1 cellular context compared by ENCODE assay signal in genomic region chr1:112344754-112345423, GRCh38.
TF ChIP-seq lines count a peak whose summit lies in the region.

No MANE protein-coding gene starts in this region.

TF ChIP-seq in HepG2, 621 proteins besides CTCF, POLR2A, EP300 and RAD21:
- TF ChIP-seq, protein P1, sequence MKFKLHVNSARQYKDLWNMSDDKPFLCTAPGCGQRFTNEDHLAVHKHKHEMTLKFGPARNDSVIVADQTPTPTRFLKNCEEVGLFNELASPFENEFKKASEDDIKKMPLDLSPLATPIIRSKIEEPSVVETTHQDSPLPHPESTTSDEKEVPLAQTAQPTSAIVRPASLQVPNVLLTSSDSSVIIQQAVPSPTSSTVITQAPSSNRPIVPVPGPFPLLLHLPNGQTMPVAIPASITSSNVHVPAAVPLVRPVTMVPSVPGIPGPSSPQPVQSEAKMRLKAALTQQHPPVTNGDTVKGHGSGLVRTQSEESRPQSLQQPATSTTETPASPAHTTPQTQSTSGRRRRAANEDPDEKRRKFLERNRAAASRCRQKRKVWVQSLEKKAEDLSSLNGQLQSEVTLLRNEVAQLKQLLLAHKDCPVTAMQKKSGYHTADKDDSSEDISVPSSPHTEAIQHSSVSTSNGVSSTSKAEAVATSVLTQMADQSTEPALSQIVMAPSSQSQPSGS (CRISPR knock-in tag; IDR thresholded peaks at IDR 0.05): no peak
- TF ChIP-seq, protein P2, sequence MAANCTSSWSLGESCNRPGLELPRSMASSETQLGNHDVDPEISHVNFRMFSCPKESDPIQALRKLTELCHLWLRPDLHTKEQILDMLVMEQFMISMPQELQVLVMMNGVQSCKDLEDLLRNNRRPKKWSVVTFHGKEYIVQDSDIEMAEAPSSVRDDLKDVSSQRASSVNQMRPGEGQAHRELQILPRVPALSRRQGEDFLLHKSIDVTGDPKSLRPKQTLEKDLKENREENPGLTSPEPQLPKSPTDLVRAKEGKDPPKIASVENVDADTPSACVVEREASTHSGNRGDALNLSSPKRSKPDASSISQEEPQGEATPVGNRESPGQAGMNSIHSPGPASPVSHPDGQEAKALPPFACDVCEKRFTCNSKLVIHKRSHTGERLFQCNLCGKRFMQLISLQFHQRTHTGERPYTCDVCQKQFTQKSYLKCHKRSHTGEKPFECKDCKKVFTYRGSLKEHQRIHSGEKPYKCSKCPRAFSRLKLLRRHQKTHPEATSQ (CRISPR knock-in tag; IDR thresholded peaks at IDR 0.05; ENCODE audit: borderline replicate concordance): no peak
- TF ChIP-seq ZNF224 (CRISPR knock-in tag; IDR thresholded peaks at IDR 0.05) (no peak), KDM4B (CRISPR knock-in tag; IDR thresholded peaks at IDR 0.05) (no peak), SAP130 (CRISPR knock-in tag; IDR thresholded peaks at IDR 0.05; ENCODE audit: low read depth) (no peak), ZNF766 (CRISPR knock-in tag; IDR thresholded peaks at IDR 0.05; ENCODE audit: borderline replicate concordance) (no peak), RBFOX2 (IDR thresholded peaks at IDR 0.05; ENCODE audit: low read depth, low read length) (no peak), CBX5 (CRISPR knock-in tag; IDR thresholded peaks at IDR 0.05; ENCODE audit: borderline replicate concordance) (no peak), ZBTB7A (CRISPR knock-in tag; IDR thresholded peaks at IDR 0.05) (no peak), SNAPC2 (CRISPR knock-in tag; IDR thresholded peaks at IDR 0.05) (no peak), ZNF713 (CRISPR knock-in tag; IDR thresholded peaks at IDR 0.05) (no peak), ZNF672 (CRISPR knock-in tag; IDR thresholded peaks at IDR 0.05) (no peak), JUNB (CRISPR knock-in tag; IDR thresholded peaks at IDR 0.05; ENCODE audit: borderline replicate concordance) (no peak), TBL1XR1 (IDR thresholded peaks at IDR 0.05; ENCODE audit: borderline replicate concordance, low read length, partially characterized antibody) (no peak), MED13 (CRISPR knock-in tag; IDR thresholded peaks at IDR 0.05) (no peak), ZNF768 (CRISPR knock-in tag; IDR thresholded peaks at IDR 0.05) (no peak), BCL3 (CRISPR knock-in tag; IDR thresholded peaks at IDR 0.05) (no peak), KMT2B (CRISPR knock-in tag; IDR thresholded peaks at IDR 0.05) (no peak), DMTF1 (CRISPR knock-in tag; IDR thresholded peaks at IDR 0.05) (no peak)
TF ChIP-seq in HepG2: peak in this region for 0.
